1 cellular context compared by ENCODE assay signal in genomic region chr12:110100315-110100970, GRCh38.
TF ChIP-seq lines count a peak whose summit lies in the region.

No MANE protein-coding gene starts in this region.

TF ChIP-seq in GM23338, 12 proteins besides CTCF, POLR2A, EP300 and RAD21 (continued from another document):
- TF ChIP-seq REST (IDR thresholded peaks at IDR 0.05; ENCODE audit: unreplicated experiment), result no peak
- TF ChIP-seq JUNB (IDR thresholded peaks at IDR 0.05; ENCODE audit: unreplicated experiment), result no peak
- TF ChIP-seq POLR2AphosphoS5 (IDR thresholded peaks at IDR 0.05; ENCODE audit: low read depth), result no peak
- no peak for TF ChIP-seq ZNF331 (CRISPR knock-in tag; IDR thresholded peaks at IDR 0.05; ENCODE audit: low read depth)
- TF ChIP-seq CREB1 (CRISPR knock-in tag; IDR thresholded peaks at IDR 0.05; ENCODE audit: low read depth), result no peak
- TF ChIP-seq, protein P1, sequence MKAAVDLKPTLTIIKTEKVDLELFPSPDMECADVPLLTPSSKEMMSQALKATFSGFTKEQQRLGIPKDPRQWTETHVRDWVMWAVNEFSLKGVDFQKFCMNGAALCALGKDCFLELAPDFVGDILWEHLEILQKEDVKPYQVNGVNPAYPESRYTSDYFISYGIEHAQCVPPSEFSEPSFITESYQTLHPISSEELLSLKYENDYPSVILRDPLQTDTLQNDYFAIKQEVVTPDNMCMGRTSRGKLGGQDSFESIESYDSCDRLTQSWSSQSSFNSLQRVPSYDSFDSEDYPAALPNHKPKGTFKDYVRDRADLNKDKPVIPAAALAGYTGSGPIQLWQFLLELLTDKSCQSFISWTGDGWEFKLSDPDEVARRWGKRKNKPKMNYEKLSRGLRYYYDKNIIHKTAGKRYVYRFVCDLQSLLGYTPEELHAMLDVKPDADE (IDR thresholded peaks at IDR 0.05), result no peak
- TF ChIP-seq EZH2phosphoT487 (IDR thresholded peaks at IDR 0.05; ENCODE audit: unreplicated experiment), result no peak
